ENCODE assay signal across 9 cellular contexts in genomic region chr4:54100607-54101189, GRCh38. TPM values are rescaled to one million over a fixed set of nuclear protein-coding genes. Genes with fewer than 3 reads are reported as not detected.
A peak's percentile ranks its signal among the peaks of the same experiment; 100 is the strongest.
DNase-seq lines count a peak whose midpoint lies in the region; ATAC-seq and TF ChIP-seq lines count a peak whose summit lies in the region.
"Had no signal": no experiment of that assay in that cellular context is flagged by ENCODE, and none has a peak within 500 bp of the region (broad histone marks: within the 10 kb centered on the region; RNA-seq: fewer than 3 reads in every experiment).

No MANE protein-coding gene starts in this region.

- H3K9me3 Mint-ChIP-seq in CD4-positive, alpha-beta memory T cell, result no peaks in the 10 kb centered on the region
- no peaks in the 10 kb centered on the region for H3K9me3 Mint-ChIP-seq in neural progenitor cell

- H3K79me2 ChIP-seq in neural progenitor cell (ENCODE audit: low read depth), result no peaks in the 10 kb centered on the region

- no peak overlapping the region for H2AFZ ChIP-seq in neural progenitor cell (replicated peaks)

- peaks cover 28% of the 10 kb centered on the region for H3K4me1 ChIP-seq in CD4-positive, alpha-beta memory T cell (ENCODE audit: insufficient read depth, low read length)
- H3K4me1 ChIP-seq in neural progenitor cell, result peaks cover 68% of the 10 kb centered on the region

- peaks cover 23 to 67% (median 36%) of the 10 kb centered on the region in 4 donors for H3K4me1 Mint-ChIP-seq in CD4-positive, alpha-beta memory T cell
- H3K4me1 Mint-ChIP-seq in neural progenitor cell, result peaks cover 42% of the 10 kb centered on the region

- peaks cover 82 to 83% of the 10 kb centered on the region in 2 donors for H3K27me3 Mint-ChIP-seq in CD4-positive, alpha-beta memory T cell
- peaks cover 92% of the 10 kb centered on the region for H3K27me3 Mint-ChIP-seq in neural progenitor cell (ENCODE audit: insufficient read depth, low read depth)

- no peaks in the 10 kb centered on the region for H3K9me3 ChIP-seq in CD4-positive, alpha-beta memory T cell (ENCODE audit: control insufficient read depth in 1 of 2, low read length in 2 of 2)
- H3K9me3 ChIP-seq in MG63 (no peaks in the 10 kb centered on the region), neural progenitor cell (ENCODE audit: low read depth) (no peaks in the 10 kb centered on the region)

- no peak for TF ChIP-seq CTCF in neural progenitor cell (IDR thresholded peaks at IDR 0.05)

- intact Hi-C loops in CD4-positive, alpha-beta memory T cell (cut with micrococcal nuclease), result no loop called here

- ATAC-seq in GM19397 (IDR thresholded peaks at IDR 0.05; ENCODE audit: unreplicated experiment) (no peak), HG03039 (IDR thresholded peaks at IDR 0.05; ENCODE audit: unreplicated experiment) (no peak), GM21717 (IDR thresholded peaks at IDR 0.05; ENCODE audit: unreplicated experiment) (no peak)

- no peak overlapping the region for H3K27ac ChIP-seq in CD4-positive, alpha-beta memory T cell (ENCODE audit: low read depth, low read length)
- no peak overlapping the region for H3K27ac ChIP-seq in neural progenitor cell
- H3K27ac ChIP-seq: SK-N-MC had no signal

- POLR2A ChIA-PET in CD4-positive, alpha-beta memory T cell (lab: Charles Lee; ENCODE audit: partially characterized antibody), result no interaction called here

- H3K36me3 ChIP-seq in CD4-positive, alpha-beta memory T cell (ENCODE audit: insufficient read depth, low read length), result no peaks in the 10 kb centered on the region
- no peaks in the 10 kb centered on the region for H3K36me3 ChIP-seq in MG63
- no peaks in the 10 kb centered on the region for H3K36me3 ChIP-seq in neural progenitor cell

- H3K4me3 Mint-ChIP-seq in CD4-positive, alpha-beta memory T cell, result peak overlapping the region; percentile 52 to 85 (median 69)
- H3K4me3 Mint-ChIP-seq in neural progenitor cell, result peak overlapping the region; percentile 72

- peaks cover 43% of the 10 kb centered on the region for H3F3A ChIP-seq in neural progenitor cell (ENCODE audit: low read depth)

- no peaks in the 10 kb centered on the region for H3K36me3 Mint-ChIP-seq in CD4-positive, alpha-beta memory T cell
- no peaks in the 10 kb centered on the region for H3K36me3 Mint-ChIP-seq in neural progenitor cell

- CTCF ChIA-PET in CD4-positive, alpha-beta memory T cell (lab: Charles Lee; ENCODE audit: partially characterized antibody), result no interaction called here

- peak in 1 of 5 donors; percentile 43 for DNase-seq in CD4-positive, alpha-beta memory T cell
- DNase-seq in MG63, result peak; percentile 65
- DNase-seq in dermis blood vessel endothelial cell, result peak; percentile 15
- peak; percentile 40 for DNase-seq in neural progenitor cell (ENCODE audit: low spot score)
- DNase-seq in LoVo (ENCODE audit: low spot score), result no peak

- H4K20me1 ChIP-seq in neural progenitor cell (ENCODE audit: low read depth), result peaks cover 96% of the 10 kb centered on the region

- H3K9ac ChIP-seq in neural progenitor cell, result no peak overlapping the region

- peak overlapping the region in 1 of 2 donors; percentile 31 for H3K4me3 ChIP-seq in CD4-positive, alpha-beta memory T cell (ENCODE audit: low read length in 2 of 2)
- H3K4me3 ChIP-seq in MG63, result peak overlapping the region; percentile 30
- peak overlapping the region; percentile 34 for H3K4me3 ChIP-seq in neural progenitor cell

- peak overlapping the region; percentile 76 for H3K4me2 ChIP-seq in neural progenitor cell

- peaks cover 81% of the 10 kb centered on the region for H3K27me3 ChIP-seq in CD4-positive, alpha-beta memory T cell (ENCODE audit: insufficient read depth, low read length)
- H3K27me3 ChIP-seq in MG63 (peaks cover 40% of the 10 kb centered on the region), neural progenitor cell (peaks cover 100% of the 10 kb centered on the region)

- peak overlapping the region in 1 of 7 donors; percentile 59 for H3K27ac Mint-ChIP-seq in CD4-positive, alpha-beta memory T cell
- no peak overlapping the region for H3K27ac Mint-ChIP-seq in neural progenitor cell

RNA-seq across cellular contexts. Expression of gene GSX2, which starts 0.7 kb away (rescaled TPM):
- not detected for total RNA-seq in CD4-positive, alpha-beta memory T cell
- polyA plus RNA-seq in CD4-positive, alpha-beta memory T cell, result not detected
- not detected in 2 replicates for total RNA-seq in MG63 (2014; rRNA removed; shearing (Covaris generic); ENCODE audit: low replicate concordance)
- total RNA-seq in dermis blood vessel endothelial cell (0.33 TPM in 1 of 2 replicates, not detected in the other), neural progenitor cell (ENCODE audit: low replicate concordance) (0.59 TPM in 1 of 2 replicates, not detected in the other)

RNA-seq across cellular contexts. Expression of gene CHIC2, which starts 36.3 kb away (rescaled TPM):
- total RNA-seq in CD4-positive, alpha-beta memory T cell, result 10 to 100 TPM; 45.3 to 46.6 TPM
- polyA plus RNA-seq in CD4-positive, alpha-beta memory T cell, result 100 to 1,000 TPM in 1 of 2 donors, 10 to 100 TPM in 1; 52.6 to 120 TPM
- total RNA-seq in MG63 (2014; rRNA removed; shearing (Covaris generic); ENCODE audit: low replicate concordance), result 179 and 219 TPM in 2 replicates
- total RNA-seq in dermis blood vessel endothelial cell (59.4 and 90.2 TPM in 2 replicates), neural progenitor cell (ENCODE audit: low replicate concordance) (12.8 and 16.9 TPM in 2 replicates)
